ENCODE assay signal across 1 cellular context in genomic region chr1:215606036-215606435, GRCh38.
A peak's percentile ranks its signal among the peaks of the same experiment; 100 is the strongest.
TF ChIP-seq lines count a peak whose summit lies in the region.

No MANE protein-coding gene starts in this region.

TF ChIP-seq in H1, 55 proteins besides CTCF, POLR2A, EP300 and RAD21:
- TF ChIP-seq RNF2 (IDR thresholded peaks at IDR 0.05; ENCODE audit: borderline replicate concordance, low read depth, low read length, missing control alignments, poor library complexity, severe bottlenecking): no peak
- no peak for TF ChIP-seq SRF (IDR thresholded peaks at IDR 0.05; ENCODE audit: low read depth, low read length)
- TF ChIP-seq PHF8 (conservative IDR thresholded peaks at IDR 0.05; ENCODE audit: low read depth, low read length): no peak
- no peak for TF ChIP-seq RBBP5 (IDR thresholded peaks at IDR 0.05; ENCODE audit: borderline replicate concordance, low read depth, low read length)
- no peak for TF ChIP-seq EZH2 (IDR thresholded peaks at IDR 0.05; ENCODE audit: low read depth, low read length, severe bottlenecking)
- TF ChIP-seq KDM5A (IDR thresholded peaks at IDR 0.05; ENCODE audit: low read length): no peak
- 0 out of 2 replicates have a peak, but pooled peaks have one; percentile 10 for TF ChIP-seq TEAD4 (IDR thresholded peaks at IDR 0.05; ENCODE audit: low read depth, low read length)
- no peak for TF ChIP-seq RXRA (IDR thresholded peaks at IDR 0.05; ENCODE audit: insufficient read depth, low read depth, low read length)
- TF ChIP-seq HDAC6 (IDR thresholded peaks at IDR 0.05; ENCODE audit: low read depth, low read length): no peak
TF ChIP-seq in H1: peak in this region for 1.
